Comparison of ENCODE assay signal across 14 cellular contexts in the genomic region with DNA sequence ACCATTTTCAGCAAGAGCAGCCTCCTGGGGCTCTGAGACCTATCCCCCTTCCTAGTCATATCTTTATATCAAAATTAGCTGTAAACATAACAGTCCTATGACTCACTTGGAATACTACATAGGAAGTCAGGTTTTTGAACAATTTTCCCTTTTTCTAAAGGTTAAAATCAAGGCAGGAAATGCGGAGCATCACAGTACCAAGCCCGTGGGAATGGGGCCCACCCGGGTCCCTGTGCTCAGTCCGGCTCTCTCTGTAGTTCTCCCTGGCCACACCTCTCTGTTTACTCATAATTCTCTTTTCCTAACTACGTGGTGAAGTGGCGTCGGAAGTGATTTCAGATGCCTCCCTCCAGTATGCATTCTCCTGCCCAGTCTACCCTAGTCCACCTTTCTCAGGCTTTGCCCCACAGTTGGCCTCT.
DNase-seq lines count a peak whose midpoint lies in the region; ATAC-seq, FAIRE-seq and TF ChIP-seq lines count a peak whose summit lies in the region.
"Had no signal": no experiment of that assay in that cellular context is flagged by ENCODE, and none has a peak within 500 bp of the region (broad histone marks: within the 10 kb centered on the region; RNA-seq: fewer than 3 reads in every experiment).

No MANE protein-coding gene starts in this region.

- ATAC-seq in esophagus mucosa = no peak
- ATAC-seq: activated CD4-positive, CD25-positive, alpha-beta regulatory T cell treated with anti-CD3 and anti-CD28 coated beads, Interleukin-2, amount 50 U/mL, for 24 hours had no signal

- H3K36me3 Mint-ChIP-seq in HFFc6 (ENCODE audit: low read depth) = no peaks in the 10 kb centered on the region

- no peak overlapping the region for H3K4me2 ChIP-seq in SU-DHL-6 (ENCODE audit: low read depth, low read length, poor library complexity, severe bottlenecking)

- TF ChIP-seq POLR2A in suprapubic skin (IDR thresholded peaks at IDR 0.05) = no peak

- H3K36me3 ChIP-seq in SU-DHL-6 (ENCODE audit: low read length) (no peaks in the 10 kb centered on the region), kidney (ENCODE audit: control insufficient read depth in 1 of 2, insufficient read depth in 2 of 2, low read length in 2 of 2) (no peaks in the 10 kb centered on the region), suprapubic skin (no peaks in the 10 kb centered on the region)
- H3K36me3 ChIP-seq: ovary, Peyer's patch had no signal

- no peaks in the 10 kb centered on the region for H3K9me3 Mint-ChIP-seq in HFFc6
- H3K9me3 Mint-ChIP-seq: H9 had no signal

- TF ChIP-seq CTCF in HFFc6 (IDR thresholded peaks at IDR 0.05) (no peak), SU-DHL-6 (IDR thresholded peaks at IDR 0.05; ENCODE audit: insufficient read depth, low read length, poor library complexity, severe bottlenecking) (no peak), kidney (IDR thresholded peaks at IDR 0.05; ENCODE audit: borderline replicate concordance, extremely low read depth, insufficient read depth) (no peak), suprapubic skin (IDR thresholded peaks at IDR 0.05) (no peak)

- 81% methylated on average over 7 of the region's 7 CpGs for WGBS in suprapubic skin

- TF ChIP-seq EP300 in suprapubic skin (IDR thresholded peaks at IDR 0.05) = no peak

- H3K27me3 Mint-ChIP-seq in HFFc6 (ENCODE audit: insufficient read depth) = no peaks in the 10 kb centered on the region

- peaks cover 96% of the 10 kb centered on the region for H3K4me1 Mint-ChIP-seq in HFFc6 (ENCODE audit: low read depth)

- no peaks in the 10 kb centered on the region for H4K20me1 ChIP-seq in SU-DHL-6 (ENCODE audit: low read depth, low read length)

- H3K9ac ChIP-seq in SU-DHL-6 (ENCODE audit: low read length) (no peak overlapping the region), kidney (ENCODE audit: low read length in 2 of 2) (no peak overlapping the region)

- no peaks in the 10 kb centered on the region for H3K79me2 ChIP-seq in SU-DHL-6 (ENCODE audit: insufficient read depth, low read length)

- no peak overlapping the region for H3K27ac ChIP-seq in SU-DHL-6 (ENCODE audit: low read depth, low read length)
- peak overlapping the region; percentile 59 to 87 for H3K27ac ChIP-seq in kidney (ENCODE audit: low read depth in 2 of 2, low read length in 2 of 2)
- H3K27ac ChIP-seq in suprapubic skin = peak overlapping the region; percentile 12
- H3K27ac ChIP-seq: ovary had no signal

- peak overlapping the region; percentile 72; the same call in 1 of the 2 replicates for H3K27ac Mint-ChIP-seq in HFFc6

- no peaks in the 10 kb centered on the region for H3K27me3 ChIP-seq in SU-DHL-6 (ENCODE audit: low read length)
- no peaks in the 10 kb centered on the region for H3K27me3 ChIP-seq in suprapubic skin
- H3K27me3 ChIP-seq: ovary, Peyer's patch had no signal

- H3K4me3 ChIP-seq in SU-DHL-6 (ENCODE audit: insufficient read depth, low read length, poor library complexity, severe bottlenecking) (no peak overlapping the region), kidney (ENCODE audit: low read length in 2 of 2) (no peak overlapping the region), suprapubic skin (no peak overlapping the region)
- H3K4me3 ChIP-seq: ovary, Peyer's patch had no signal

- peak overlapping the region; percentile 58 for H2AFZ ChIP-seq in SU-DHL-6 (ENCODE audit: low read depth, low read length, severe bottlenecking)

- peaks cover 40 to 47% of the 10 kb centered on the region in 2 donors for H3K4me1 ChIP-seq in kidney (ENCODE audit: control insufficient read depth in 1 of 2, insufficient read depth in 1 of 2, low read depth in 1 of 2, low read length in 2 of 2)
- H3K4me1 ChIP-seq in suprapubic skin = peaks cover 15% of the 10 kb centered on the region

- H3F3A ChIP-seq in SU-DHL-6 (ENCODE audit: insufficient read depth) = no peaks in the 10 kb centered on the region

- peak overlapping the region; percentile 5; the same call in 1 of the 2 replicates for H3K4me3 Mint-ChIP-seq in HFFc6
- H3K4me3 Mint-ChIP-seq: H9 had no signal

- no peaks in the 10 kb centered on the region for H3K9me3 ChIP-seq in SU-DHL-6 (ENCODE audit: insufficient read depth, low read length)
- no peaks in the 10 kb centered on the region for H3K9me3 ChIP-seq in kidney (ENCODE audit: control insufficient read depth in 1 of 2, low read length in 2 of 2)
- H3K9me3 ChIP-seq in suprapubic skin = no peaks in the 10 kb centered on the region
- H3K9me3 ChIP-seq: ovary, Peyer's patch had no signal

- no peak for FAIRE-seq in kidney (lab: Jason Lieb, UNC)
- FAIRE-seq: G401.6 had no signal

- H3K9me2 ChIP-seq in SU-DHL-6 (replicated peaks; ENCODE audit: insufficient read depth, low read length) = no peaks in the 10 kb centered on the region

- intact Hi-C loops in kidney (cut with DNase I) = no loop called here

- DNase-seq in HFFc6 = no peak
- DNase-seq in kidney = no peak
- no peak for DNase-seq in suprapubic skin (ENCODE audit: low spot score in 2 of 2)
- no peak for DNase-seq in Kasumi-1 (lab: John Stamatoyannopoulos, UW)
- no peak for DNase-seq in NCI-H82 treated with DMSO at 0.1 percent for 48 hours (lab: John Stamatoyannopoulos, UW; ENCODE audit: unreplicated experiment)
- DNase-seq: activated naive CD4-positive, alpha-beta T cell treated with Interleukin-2 at 50 U/mL for 16 hours; effector CD4-positive, alpha-beta T cell; H9; ovary; Peyer's patch had no signal
